23 cellular contexts compared by ENCODE assay signal in genomic region chr20:12086359-12086758, GRCh38.
"Had no signal": no experiment of that assay in that cellular context is flagged by ENCODE, and none has a peak within 500 bp of the region (broad histone marks: within the 10 kb centered on the region; RNA-seq: fewer than 3 reads in every experiment).

No MANE protein-coding gene starts in this region.

- H3K4me1 Mint-ChIP-seq: central memory CD8-positive, alpha-beta T cell; naive thymus-derived CD8-positive, alpha-beta T cell had no signal

- H3K4me3 ChIP-seq: coronary artery, lower lobe of right lung, SK-N-MC, tibial artery had no signal

- FAIRE-seq: endometrium had no signal

- H3K9me3 ChIP-seq: lower lobe of right lung, neutrophil, tibial artery had no signal

- H3K27ac ChIP-seq: coronary artery, lower lobe of right lung, neutrophil, SK-N-MC, tibial artery had no signal

- H3K27ac Mint-ChIP-seq: activated CD8-positive, alpha-beta T cell treated with anti-CD3 and anti-CD28 coated beads, Interleukin-2, amount 10 ng/mL, durations not matched to agents 7 days and 5 days; activated T-cell treated with anti-CD3 and anti-CD28 coated beads, Interleukin-2, amount 50 U/mL, for 24 hours; naive thymus-derived CD8-positive, alpha-beta T cell had no signal

- H3K9me3 Mint-ChIP-seq: brain had no signal

- H3K27me3 Mint-ChIP-seq: activated T-cell treated with anti-CD3 and anti-CD28 coated beads, Interleukin-2, amount 50 U/mL, for 24 hours; central memory CD8-positive, alpha-beta T cell had no signal

- H3K4me3 Mint-ChIP-seq: activated CD8-positive, alpha-beta T cell treated with anti-CD3 and anti-CD28 coated beads, Interleukin-2, amount 10 ng/mL, durations not matched to agents 7 days and 5 days; activated T-cell treated with anti-CD3 and anti-CD28 coated beads, Interleukin-2, amount 50 U/mL, for 24 hours; brain; central memory CD8-positive, alpha-beta T cell; naive thymus-derived CD8-positive, alpha-beta T cell had no signal

- ATAC-seq: activated CD8-positive, alpha-beta T cell treated with anti-CD3 and anti-CD28 coated beads, Interleukin-2, amount 10 ng/mL, durations not matched to agents 7 days and 5 days; left colon; lower lobe of right lung; naive thymus-derived CD8-positive, alpha-beta T cell had no signal

- DNase-seq: activated CD4-positive, alpha-beta T cell treated with anti-CD3 and anti-CD28 coated beads for 48 hours; activated CD4-positive, CD25-positive, alpha-beta regulatory T cell; activated CD8-positive, alpha-beta T cell treated with anti-CD3 and anti-CD28 coated beads, Interleukin-2, amount 10 ng/mL, durations not matched to agents 7 days and 5 days; activated effector memory CD4-positive, alpha-beta T cell treated with anti-CD3 and anti-CD28 coated beads, Interleukin-2, amount 50 U/mL, for 16 hours; activated naive CD4-positive, alpha-beta T cell treated with anti-CD3 and anti-CD28 coated beads, Interleukin-2, amount 50 U/mL, for 16 hours; activated T-cell treated with anti-CD3 and anti-CD28 coated beads, Interleukin-2, amount 50 U/mL, for 24 hours; amniotic stem cell; islet precursor cell; left colon; lower lobe of right lung; naive thymus-derived CD8-positive, alpha-beta T cell; posterior cingulate gyrus; retina; stimulated activated CD4-positive, alpha-beta T cell treated with anti-CD3 and anti-CD28 coated beads, Interleukin-12 subunit alpha, Interleukin-12 subunit beta, amount 100 ng/mL, for 4 hours; stimulated activated CD4-positive, alpha-beta T cell treated with anti-CD3 and anti-CD28 coated beads, Interleukin-1b, Interleukin-23, amount 100 ng/mL, for 48 hours; stimulated activated naive CD4-positive, alpha-beta T cell treated with Interleukin-2 at 50 U/mL for 16 hours; tibial artery had no signal

- H3K36me3 Mint-ChIP-seq: brain had no signal

- H3K27me3 ChIP-seq: neutrophil, tibial artery had no signal

- H3K4me1 ChIP-seq: lower lobe of right lung, tibial artery had no signal

- H3K36me3 ChIP-seq: lower lobe of right lung, neutrophil, tibial artery had no signal
